ENCODE assay signal across 8 cellular contexts in the genomic region with DNA sequence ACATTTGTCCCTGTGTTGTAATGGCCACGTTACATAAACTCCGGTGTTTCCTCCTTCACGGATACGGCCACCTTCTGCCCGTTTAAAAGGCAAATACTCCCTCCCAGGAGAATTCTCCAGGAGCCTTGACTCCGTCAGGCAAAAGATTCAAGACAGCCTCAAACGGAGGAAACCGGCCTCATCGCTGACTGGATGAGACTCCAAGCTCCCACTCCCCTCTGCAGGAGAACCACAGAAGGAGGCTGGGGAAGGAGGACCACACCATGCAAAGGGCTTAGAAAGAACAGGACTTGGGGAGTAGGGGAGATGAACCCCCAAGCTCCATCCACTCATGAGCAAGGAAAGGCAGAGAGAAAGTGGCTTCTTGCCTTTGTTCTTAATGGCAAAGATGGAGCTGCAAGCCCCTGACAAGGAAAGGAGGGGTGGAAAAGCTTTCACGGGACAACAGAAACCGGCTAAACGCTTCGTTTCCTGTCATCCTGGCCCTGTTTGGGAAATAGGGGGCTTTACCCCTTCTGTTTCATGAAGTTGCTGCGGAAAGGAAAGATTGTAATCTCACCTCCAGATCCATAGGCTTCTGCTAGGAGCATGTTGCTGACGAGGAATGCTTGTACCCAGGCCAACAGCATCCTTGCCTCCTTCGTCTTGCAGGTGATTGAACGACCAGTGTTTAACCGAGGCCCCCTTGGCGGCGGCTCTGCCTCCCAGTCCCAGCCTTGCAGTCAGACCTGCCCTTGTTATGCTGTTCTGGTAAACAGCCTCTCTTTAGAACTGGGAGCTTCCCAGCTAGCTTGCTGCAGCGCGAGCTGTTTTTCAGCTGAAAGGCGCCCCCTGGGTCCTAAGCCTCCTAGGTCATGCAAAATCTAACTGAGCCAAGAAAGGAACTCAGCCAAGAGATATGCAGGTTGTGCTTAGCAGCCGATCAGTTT. TPM values are rescaled to one million over a fixed set of nuclear protein-coding genes. Genes with fewer than 3 reads are reported as not detected.
A peak's percentile ranks its signal among the peaks of the same experiment; 100 is the strongest.
DNase-seq lines count a peak whose midpoint lies in the region; ATAC-seq and FAIRE-seq lines count a peak whose summit lies in the region.

A gene with protein sequence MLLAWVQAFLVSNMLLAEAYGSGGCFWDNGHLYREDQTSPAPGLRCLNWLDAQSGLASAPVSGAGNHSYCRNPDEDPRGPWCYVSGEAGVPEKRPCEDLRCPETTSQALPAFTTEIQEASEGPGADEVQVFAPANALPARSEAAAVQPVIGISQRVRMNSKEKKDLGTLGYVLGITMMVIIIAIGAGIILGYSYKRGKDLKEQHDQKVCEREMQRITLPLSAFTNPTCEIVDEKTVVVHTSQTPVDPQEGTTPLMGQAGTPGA (minus strand): TSS at position 773 of the 929 bp plus-strand sequence. CDS start 144 bp downstream, at position 629.

- peaks cover 27 to 34% of the 10 kb centered on the region in 2 donors for H3K4me1 ChIP-seq in mucosa of rectum (ENCODE audit: control insufficient read depth in 2 of 2, insufficient read depth in 2 of 2, low read length in 2 of 2)

- H3K36me3 ChIP-seq in mucosa of rectum (ENCODE audit: control insufficient read depth in 2 of 2, insufficient read depth in 2 of 2, low read length in 2 of 2): peaks cover 17% of the 10 kb centered on the region in 2 donors

- peak within 1 kb of the TSS; percentile 96 to 98 for H3K4me3 Mint-ChIP-seq in activated T-cell treated with anti-CD3 and anti-CD28 coated beads, Interleukin-2, amount 50 U/mL, for 72 hours

- no peak for FAIRE-seq in RCC 7860 (lab: Jason Lieb, UNC)

- peak within 1 kb of the TSS; percentile 83 to 100 for H3K9ac ChIP-seq in mucosa of rectum (ENCODE audit: low read depth in 1 of 2, low read length in 2 of 2)

- no peaks in the 10 kb centered on the region for H3K9me3 Mint-ChIP-seq in activated T-cell treated with anti-CD3 and anti-CD28 coated beads, Interleukin-2, amount 50 U/mL, for 72 hours

- H3K4me1 Mint-ChIP-seq in activated T-cell treated with anti-CD3 and anti-CD28 coated beads, Interleukin-2, amount 50 U/mL, for 72 hours (ENCODE audit: low read depth): peaks cover 80% of the 10 kb centered on the region

- H3K9me3 ChIP-seq in mucosa of rectum (ENCODE audit: control insufficient read depth in 2 of 2, low read length in 2 of 2): no peaks in the 10 kb centered on the region

- peak; percentile 56 to 61 for ATAC-seq in activated T-cell treated with anti-CD3 and anti-CD28 coated beads, Interleukin-2, amount 50 U/mL, for 72 hours (replicated peaks in 1 of 2)
- ATAC-seq in esophagus mucosa (peak; percentile 28), GM21786 (IDR thresholded peaks at IDR 0.05; ENCODE audit: unreplicated experiment) (no peak)

- H3K27me3 ChIP-seq in mucosa of rectum (ENCODE audit: control insufficient read depth in 2 of 2, insufficient read depth in 2 of 2, low read length in 2 of 2): no peaks in the 10 kb centered on the region

- DNase-seq in GM04503 (ENCODE audit: low read depth): peak; percentile 56
- DNase-seq in Jurkat, Clone E6-1 (ENCODE audit: low read depth, low spot score): peak; percentile 82
- peak; percentile 47 for DNase-seq in RCC 7860 (ENCODE audit: low spot score)
- peak; percentile 85 to 89 for DNase-seq in activated T-cell treated with anti-CD3 and anti-CD28 coated beads, Interleukin-2, amount 50 U/mL, for 72 hours
- peak; percentile 70 to 79 for DNase-seq in stimulated activated CD8-positive, alpha-beta memory T cell treated with anti-CD3 and anti-CD28 coated beads, Interleukin-4, amount 100 ng/mL, for 1 hour (ENCODE audit: low read depth in 2 of 2, low spot score in 1 of 2)

- H3K27ac ChIP-seq in mucosa of rectum (ENCODE audit: low read depth in 2 of 2, low read length in 2 of 2): peak within 1 kb of the TSS; percentile 97 to 99

- H3K36me3 Mint-ChIP-seq in activated T-cell treated with anti-CD3 and anti-CD28 coated beads, Interleukin-2, amount 50 U/mL, for 72 hours (ENCODE audit: insufficient read depth in 2 of 2): peaks cover 7 to 14% of the 10 kb centered on the region in 2 donors

- H3K27me3 Mint-ChIP-seq in activated T-cell treated with anti-CD3 and anti-CD28 coated beads, Interleukin-2, amount 50 U/mL, for 72 hours (ENCODE audit: low read depth): no peaks in the 10 kb centered on the region

- H3K4me3 ChIP-seq in Jurkat, Clone E6-1 (ENCODE audit: low read length): peak within 1 kb of the TSS; percentile 24
- H3K4me3 ChIP-seq in mucosa of rectum (ENCODE audit: low read length in 2 of 2): peak within 1 kb of the TSS; percentile 75 to 93

- peak within 1 kb of the TSS; percentile 95 for H3K27ac Mint-ChIP-seq in activated T-cell treated with anti-CD3 and anti-CD28 coated beads, Interleukin-2, amount 50 U/mL, for 72 hours

RNA-seq across cellular contexts. Expression of the gene that starts here (rescaled TPM):
- 2.4 TPM for polyA plus RNA-seq in Jurkat, Clone E6-1 (2012; ENCODE audit: insufficient read depth, insufficient read length)
- 10 to 100 TPM; 34.1 to 39.5 TPM for total RNA-seq in activated T-cell treated with anti-CD3 and anti-CD28 coated beads, Interleukin-2, amount 50 U/mL, for 72 hours
- 5.8 TPM for total RNA-seq in esophagus mucosa
